Comparison of ENCODE assay signal across 8 cellular contexts in genomic region chr10:101292194-101293006, GRCh38.
DNase-seq lines count a peak whose midpoint lies in the region; ATAC-seq and TF ChIP-seq lines count a peak whose summit lies in the region.

No MANE protein-coding gene starts in this region.

- no peak for TF ChIP-seq POLR2A in upper lobe of left lung (IDR thresholded peaks at IDR 0.05)

- WGBS in GM23248 (ENCODE audit: low coverage in 1 of 2, low lambda C conversion rate in 2 of 2, missing lambda C conversion rate in 2 of 2), 2 experiments, result 3 to 4% methylated on average over 41 to 65 of the region's 65 CpGs
- 1% methylated on average over 17 to 24 of the region's 65 CpGs for WGBS in mesodermal cell (ENCODE audit: insufficient coverage in 2 of 2), 2 experiments
- 1% methylated on average over 53 to 64 of the region's 65 CpGs for WGBS in upper lobe of left lung, 2 donors

- in situ Hi-C loops in GM23248 (cut with MboI), result no loop called here

- H3K27me3 ChIP-seq in GM23248 (replicated peaks; ENCODE audit: insufficient read depth), result peaks cover 57% of the 10 kb centered on the region
- H3K27me3 ChIP-seq in upper lobe of left lung, result peaks cover 0 to 38% (median 12%) of the 10 kb centered on the region in 4 donors

- ATAC-seq in upper lobe of left lung (ENCODE audit: low FRiP score in 2 of 2), result peak in 1 of 2 donors; percentile 33
- no peak for ATAC-seq in GM21576 (IDR thresholded peaks at IDR 0.05; ENCODE audit: unreplicated experiment)

- peak overlapping the region; percentile 26; the same call in 1 of the 2 replicates for H3K9ac ChIP-seq in GM23248

- H3K27ac ChIP-seq in GM23248, result no peak overlapping the region
- H3K27ac ChIP-seq in mesodermal cell (ENCODE audit: low read depth, low read length, severe bottlenecking), result no peak overlapping the region
- H3K27ac ChIP-seq in upper lobe of left lung, result no peak overlapping the region

- no peaks in the 10 kb centered on the region for H3F3A ChIP-seq in GM23248 (ENCODE audit: insufficient read depth)

- H3K79me2 ChIP-seq in GM23248 (ENCODE audit: insufficient read depth), result no peaks in the 10 kb centered on the region

- no peaks in the 10 kb centered on the region for H3K9me2 ChIP-seq in GM23248 (ENCODE audit: insufficient read depth)

- peak overlapping the region; percentile 90 for H2AFZ ChIP-seq in GM23248

- H4K20me1 ChIP-seq in GM23248 (ENCODE audit: insufficient read depth), result no peaks in the 10 kb centered on the region

- TF ChIP-seq EP300 in upper lobe of left lung (IDR thresholded peaks at IDR 0.05), result no peak

- peak overlapping the region; percentile 94 for H3K4me2 ChIP-seq in GM23248 (ENCODE audit: unreplicated experiment)

- H3K36me3 ChIP-seq in GM23248 (ENCODE audit: low read depth), result no peaks in the 10 kb centered on the region
- no peaks in the 10 kb centered on the region for H3K36me3 ChIP-seq in mesodermal cell (ENCODE audit: control insufficient read depth, insufficient read depth, low read length)
- H3K36me3 ChIP-seq in upper lobe of left lung, result no peaks in the 10 kb centered on the region

- TF ChIP-seq CTCF in upper lobe of left lung (IDR thresholded peaks at IDR 0.05), result no peak

- H3K4me3 ChIP-seq in GM23248, result peak overlapping the region; percentile 78
- peak overlapping the region; percentile 56 for H3K4me3 ChIP-seq in mesodermal cell (ENCODE audit: extremely low read depth, insufficient read depth, low read length, poor library complexity, severe bottlenecking)
- peak overlapping the region; percentile 3 to 58 (median 44) for H3K4me3 ChIP-seq in upper lobe of left lung

- H3K9me3 ChIP-seq in GM23248 (ENCODE audit: low read depth) (no peaks in the 10 kb centered on the region), mesodermal cell (ENCODE audit: control insufficient read depth, low read length) (no peaks in the 10 kb centered on the region), upper lobe of left lung (no peaks in the 10 kb centered on the region)

- 0 out of 2 replicates have a peak, but pooled peaks cover 3% of the 10 kb centered on the region for H3K4me1 ChIP-seq in GM23248 (ENCODE audit: insufficient read depth)
- no peaks in the 10 kb centered on the region for H3K4me1 ChIP-seq in mesodermal cell (ENCODE audit: control insufficient read depth, insufficient read depth, low read length, poor library complexity, severe bottlenecking)
- peaks cover 18 to 31% (median 20%) of the 10 kb centered on the region in 4 donors for H3K4me1 ChIP-seq in upper lobe of left lung

- DNase-seq in GM23248 (peak; percentile 48), NCI-H510A treated with DMSO at 0.1 percent for 48 hours (lab: John Stamatoyannopoulos, UW) (peak; percentile 80), dermis blood vessel endothelial cell (peak; percentile 13), upper lobe of left lung (peak in 1 of 2 donors; percentile 87), SW480 (ENCODE audit: low spot score) (no peak), HPDE6-E6E7 (ENCODE audit: extremely low spot score) (no peak)

Comparison
In these comparisons a context has a peak if more than half of its experiments do, and no peak if none do; other contexts are left out.
1. DNase-seq: peak in GM23248 (single experiment), NCI-H510A treated with DMSO at 0.1 percent for 48 hours (single experiment) and dermis blood vessel endothelial cell (single experiment); none in SW480 (single experiment) and HPDE6-E6E7 (single experiment).
2. Peak in every context shown above with its lines, with median percentiles within 50 percentile points of each other: H3K4me3 ChIP-seq.